Comparison of ENCODE assay signal across 8 cellular contexts in genomic region chr15:99324082-99324620, GRCh38.
DNase-seq lines count a peak whose midpoint lies in the region; ATAC-seq lines count a peak whose summit lies in the region.

No MANE protein-coding gene starts in this region.

- H3K4me1 Mint-ChIP-seq in naive B cell = peaks cover 12 to 14% (median 12%) of the 10 kb centered on the region in 3 donors

- H3K9me3 Mint-ChIP-seq in activated naive CD4-positive, alpha-beta T cell treated with anti-CD3 and anti-CD28 coated beads, Interleukin-2, amount 50 U/mL, for 72 hours = no peaks in the 10 kb centered on the region
- H3K9me3 Mint-ChIP-seq in naive B cell = peaks cover 0 to 8% (median 0%) of the 10 kb centered on the region in 7 donors

- H3K36me3 ChIP-seq in effector memory CD4-positive, alpha-beta T cell (ENCODE audit: control insufficient read depth, insufficient read depth, low read length) = no peaks in the 10 kb centered on the region

- no peaks in the 10 kb centered on the region for H3K4me1 ChIP-seq in effector memory CD4-positive, alpha-beta T cell (ENCODE audit: control insufficient read depth, insufficient read depth, low read length, poor library complexity, severe bottlenecking)

- DNase-seq in activated naive CD4-positive, alpha-beta T cell treated with anti-CD3 and anti-CD28 coated beads, Interleukin-2, amount 50 U/mL, for 72 hours (ENCODE audit: low spot score in 2 of 2) = no peak
- DNase-seq in activated naive CD4-positive, alpha-beta T cell (lab: John Stamatoyannopoulos, UW) = no peak
- DNase-seq in amniotic stem cell (lab: John Stamatoyannopoulos, UW) (peak; percentile 74), naive B cell (no peak), NCI-H1930 (lab: John Stamatoyannopoulos, UW) (no peak)
- no peak for DNase-seq in effector memory CD4-positive, alpha-beta T cell
- DNase-seq in effector CD8-positive, alpha-beta T cell (lab: John Stamatoyannopoulos, UW) = no peak

- no peaks in the 10 kb centered on the region for H3K9me3 ChIP-seq in effector memory CD4-positive, alpha-beta T cell (ENCODE audit: control insufficient read depth, low read length)

- no peaks in the 10 kb centered on the region for H3K27me3 Mint-ChIP-seq in naive B cell

- no peak overlapping the region for H3K27ac ChIP-seq in effector memory CD4-positive, alpha-beta T cell (ENCODE audit: insufficient read depth, low read length, poor library complexity, severe bottlenecking)

- peak; percentile 57 to 82 for ATAC-seq in activated naive CD4-positive, alpha-beta T cell treated with anti-CD3 and anti-CD28 coated beads, Interleukin-2, amount 50 U/mL, for 72 hours
- ATAC-seq in HG03108 (IDR thresholded peaks at IDR 0.05; ENCODE audit: unreplicated experiment) = peak; percentile 72
- peak; percentile 47 to 58 for ATAC-seq in naive B cell (ENCODE audit: low read depth in 2 of 2)

- peak overlapping the region in 1 of 2 donors; percentile 28 for H3K27ac Mint-ChIP-seq in activated naive CD4-positive, alpha-beta T cell treated with anti-CD3 and anti-CD28 coated beads, Interleukin-2, amount 50 U/mL, for 72 hours
- no peak overlapping the region for H3K27ac Mint-ChIP-seq in naive B cell

- H3K36me3 Mint-ChIP-seq in activated naive CD4-positive, alpha-beta T cell treated with anti-CD3 and anti-CD28 coated beads, Interleukin-2, amount 50 U/mL, for 72 hours = no peaks in the 10 kb centered on the region
- H3K36me3 Mint-ChIP-seq in naive B cell = no peaks in the 10 kb centered on the region

- H3K4me3 ChIP-seq in effector memory CD4-positive, alpha-beta T cell (ENCODE audit: insufficient read depth, low read depth, low read length, poor library complexity, severe bottlenecking) = no peak overlapping the region

- H3K27me3 ChIP-seq in effector memory CD4-positive, alpha-beta T cell (replicated peaks; ENCODE audit: control insufficient read depth, insufficient read depth, low read length, poor library complexity, severe bottlenecking) = no peaks in the 10 kb centered on the region

- peak overlapping the region in 3 of 8 donors; percentile 24 to 44 (median 34) for H3K4me3 Mint-ChIP-seq in naive B cell
